In the genomic region with DNA sequence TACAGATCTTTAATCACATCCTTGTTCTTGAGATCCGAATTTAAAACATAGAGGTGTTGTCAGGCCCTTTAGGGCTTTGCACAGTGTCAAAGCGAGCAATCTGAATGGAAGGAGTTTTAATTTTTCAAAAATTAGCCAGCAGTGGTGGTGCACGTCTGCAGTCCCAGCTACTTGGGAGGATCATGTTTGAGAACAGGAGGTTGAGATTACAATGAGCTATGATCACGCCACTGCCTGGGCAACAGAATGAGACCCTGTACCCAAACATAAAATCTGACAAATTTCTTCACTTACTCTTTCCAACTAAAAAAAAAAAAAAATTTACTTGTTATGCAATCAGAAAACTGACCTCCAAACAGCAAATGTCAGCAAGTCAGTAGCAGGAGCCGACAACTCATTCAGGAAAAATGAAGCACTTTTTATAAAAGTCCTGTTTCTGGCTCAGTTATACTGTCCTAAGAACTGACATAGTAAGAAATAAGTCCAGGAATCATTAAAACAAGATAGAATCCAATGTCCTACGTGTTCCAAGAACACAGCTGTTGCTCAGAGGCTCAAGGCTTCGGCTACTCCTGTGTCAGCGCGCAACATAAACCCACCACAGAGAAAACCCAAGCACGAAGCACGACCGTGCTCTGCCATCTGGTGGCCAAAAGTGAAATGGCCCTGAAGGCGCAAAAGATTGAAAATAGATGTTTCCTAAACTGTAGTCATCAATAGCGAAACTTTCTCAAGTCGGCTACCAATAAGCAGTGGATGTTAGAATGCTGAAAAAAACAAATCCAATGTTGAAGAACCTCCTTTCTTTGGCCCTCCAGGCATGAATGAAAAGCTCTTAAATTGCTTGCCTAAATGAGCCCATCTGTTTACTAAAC, we compare ENCODE assay signal across 8 cellular contexts.
A peak's percentile ranks its signal among the peaks of the same experiment; 100 is the strongest.
DNase-seq lines count a peak whose midpoint lies in the region; ATAC-seq and TF ChIP-seq lines count a peak whose summit lies in the region.

No MANE protein-coding gene starts in this region.

- no peak overlapping the region for H3K4me3 Mint-ChIP-seq in activated T-cell treated with anti-CD3 and anti-CD28 coated beads, Interleukin-2, amount 50 U/mL, for 4 hours

- H3K4me1 ChIP-seq in OCI-LY7 (ENCODE audit: insufficient read depth, low read length, poor library complexity, severe bottlenecking) (no peaks in the 10 kb centered on the region), thoracic aorta (ENCODE audit: control insufficient read depth in 1 of 2, low read depth in 2 of 2) (peaks cover 0 to 4% of the 10 kb centered on the region in 2 donors)

- H3K9me2 ChIP-seq in OCI-LY7 (ENCODE audit: insufficient read depth, low read length), result no peaks in the 10 kb centered on the region

- no peak overlapping the region for H3K4me2 ChIP-seq in OCI-LY7 (ENCODE audit: low read length)

- peaks cover 18% of the 10 kb centered on the region for H3K27me3 Mint-ChIP-seq in activated T-cell treated with anti-CD3 and anti-CD28 coated beads, Interleukin-2, amount 50 U/mL, for 4 hours (ENCODE audit: low read depth)

- H3K36me3 Mint-ChIP-seq in activated T-cell treated with anti-CD3 and anti-CD28 coated beads, Interleukin-2, amount 50 U/mL, for 4 hours (ENCODE audit: insufficient read depth), result no peaks in the 10 kb centered on the region

- no peak overlapping the region for H3K4me3 ChIP-seq in OCI-LY7 (ENCODE audit: low read depth, low read length, poor library complexity, severe bottlenecking)
- H3K4me3 ChIP-seq in fibroblast of mammary gland (ENCODE audit: control insufficient read depth, low read depth, low read length), result peak overlapping the region; percentile 3
- H3K4me3 ChIP-seq in thoracic aorta, result peak overlapping the region; percentile 60

- no peaks in the 10 kb centered on the region for H3K27me3 ChIP-seq in thoracic aorta (replicated peaks; ENCODE audit: insufficient read depth)

- no TSS peak for BruUV-seq in OCI-LY7 (replicated peaks; lab: Mats Ljungman, UMichigan)

- H3K36me3 ChIP-seq in OCI-LY7 (ENCODE audit: insufficient read depth, low read length) (no peaks in the 10 kb centered on the region), thoracic aorta (no peaks in the 10 kb centered on the region)

- H3K79me2 ChIP-seq in OCI-LY7 (ENCODE audit: insufficient read depth, low read depth, low read length), result no peaks in the 10 kb centered on the region

- intact Hi-C loops in OCI-LY7 (cut with micrococcal nuclease; ENCODE audit: unreplicated experiment), result no loop called here

- H4K20me1 ChIP-seq in OCI-LY7 (ENCODE audit: insufficient read depth, low read length), result no peaks in the 10 kb centered on the region

- peaks cover 6% of the 10 kb centered on the region for H3K9me3 Mint-ChIP-seq in activated T-cell treated with anti-CD3 and anti-CD28 coated beads, Interleukin-2, amount 50 U/mL, for 4 hours

- peak; percentile 65 for ATAC-seq in GM19468 (IDR thresholded peaks at IDR 0.05; ENCODE audit: extremely low read depth, unreplicated experiment)
- peak; percentile 68 to 72 for ATAC-seq in activated T-cell treated with anti-CD3 and anti-CD28 coated beads, Interleukin-2, amount 50 U/mL, for 4 hours
- ATAC-seq in thoracic aorta (ENCODE audit: insufficient number of reproducible peaks, low FRiP score, low read depth), result peak; percentile 42

- H3K4me1 Mint-ChIP-seq in activated T-cell treated with anti-CD3 and anti-CD28 coated beads, Interleukin-2, amount 50 U/mL, for 4 hours (ENCODE audit: low read depth), result no peaks in the 10 kb centered on the region

- no peaks in the 10 kb centered on the region for H3K9me3 ChIP-seq in OCI-LY7 (ENCODE audit: low read length)
- no peaks in the 10 kb centered on the region for H3K9me3 ChIP-seq in thoracic aorta

- DNase-seq in DMS 273 treated with DMSO at 0.1 percent for 48 hours (lab: John Stamatoyannopoulos, UW), result peak; percentile 20
- peak; percentile 19 for DNase-seq in HS-27A (ENCODE audit: low read depth)
- DNase-seq in OCI-LY7 (ENCODE audit: low spot score), result peak; percentile 37
- DNase-seq in activated T-cell treated with anti-CD3 and anti-CD28 coated beads, Interleukin-2, amount 50 U/mL, for 4 hours, result peak; percentile 41
- DNase-seq in fibroblast of mammary gland (ENCODE audit: low read depth), result peak; percentile 76
- peak in 45 of 56 donors; percentile 1 to 75 (median 23) for DNase-seq in nucleus accumbens (lab: John Stamatoyannopoulos, UW)
- DNase-seq in thoracic aorta (ENCODE audit: low spot score), result peak; percentile 11

- H3K27ac ChIP-seq in OCI-LY7 (ENCODE audit: low read depth, low read length, poor library complexity, severe bottlenecking) (no peak overlapping the region), thoracic aorta (peak overlapping the region in 1 of 2 donors; percentile 45)

- POLR2A ChIA-PET in OCI-LY7 (lab: Charles Lee), result interaction anchor here (0.6 to 0.7 kb wide), 2 partner anchors 24 to 29 kb away, joined by 3 read pairs; no protein-coding TSS in a partner anchor

- no peak overlapping the region for H2AFZ ChIP-seq in OCI-LY7 (ENCODE audit: low read length)

- CTCF ChIA-PET in OCI-LY7 (lab: Charles Lee; ENCODE audit: unreplicated experiment), result no interaction called here

- peak; percentile 97 for TF ChIP-seq CTCF in OCI-LY7 (conservative IDR thresholded peaks at IDR 0.05; ENCODE audit: low read length)
- peak; percentile 98 for TF ChIP-seq CTCF in fibroblast of mammary gland (conservative IDR thresholded peaks at IDR 0.05; ENCODE audit: control insufficient read depth, insufficient read depth, low read depth, low read length)
- peak; percentile 86 for TF ChIP-seq CTCF in thoracic aorta (IDR thresholded peaks at IDR 0.05)

Comparison
In these comparisons a context has a peak if more than half of its experiments do, and no peak if none do; other contexts are left out.
1. DNase-seq: peak in every context shown above with its lines; median percentile 76 in fibroblast of mammary gland; 41 in activated T-cell treated with anti-CD3 and anti-CD28 coated beads, Interleukin-2, amount 50 U/mL, for 4 hours; 37 in OCI-LY7; 23 in nucleus accumbens; 20 in DMS 273 treated with DMSO at 0.1 percent for 48 hours; 19 in HS-27A; 11 in thoracic aorta.